ENCODE assay signal across 16 cellular contexts in genomic region chr10:121516483-121516882, GRCh38.
A peak's percentile ranks its signal among the peaks of the same experiment; 100 is the strongest.
DNase-seq lines count a peak whose midpoint lies in the region; ATAC-seq and TF ChIP-seq lines count a peak whose summit lies in the region.
"Had no signal": no experiment of that assay in that cellular context is flagged by ENCODE, and none has a peak within 500 bp of the region (broad histone marks: within the 10 kb centered on the region; RNA-seq: fewer than 3 reads in every experiment).

No MANE protein-coding gene starts in this region.

- peaks cover 16% of the 10 kb centered on the region for H3K4me1 Mint-ChIP-seq in T-helper 2 cell treated with Interferon-gamma antibody and Interleukin-4, amounts not matched to agents 5 μg/mL and 100 μg/mL, for 36 hours (ENCODE audit: low read depth)
- H3K4me1 Mint-ChIP-seq: B cell had no signal

- H3K4me3 ChIP-seq in GM06990 (replicated peaks; ENCODE audit: low read depth, low read length) (no peak overlapping the region), esophagus squamous epithelium (no peak overlapping the region), sigmoid colon (no peak overlapping the region)
- H3K4me3 ChIP-seq: heart right ventricle, stomach had no signal

- no peaks in the 10 kb centered on the region for H3K9me3 ChIP-seq in esophagus squamous epithelium
- no peaks in the 10 kb centered on the region for H3K9me3 ChIP-seq in sigmoid colon
- H3K9me3 ChIP-seq: heart right ventricle, stomach had no signal

- TF ChIP-seq CTCF in GM06990 (IDR thresholded peaks at IDR 0.05; ENCODE audit: insufficient read depth, low read length, poor library complexity, severe bottlenecking): no peak
- TF ChIP-seq CTCF in esophagus squamous epithelium (IDR thresholded peaks at IDR 0.05): no peak
- no peak for TF ChIP-seq CTCF in sigmoid colon (IDR thresholded peaks at IDR 0.05)

- peak; percentile 9 for DNase-seq in GM06990 (ENCODE audit: extremely low read depth, insufficient read length)
- DNase-seq in T-helper 2 cell treated with Interferon-gamma antibody and Interleukin-4, amounts not matched to agents 5 μg/mL and 100 μg/mL, for 36 hours (ENCODE audit: low spot score): no peak
- no peak for DNase-seq in esophagus squamous epithelium (lab: John Stamatoyannopoulos, UW)
- no peak for DNase-seq in NCI-H2107 treated with DMSO at 0.1 percent for 48 hours (lab: John Stamatoyannopoulos, UW; ENCODE audit: unreplicated experiment)
- no peak for DNase-seq in sigmoid colon
- no peak for DNase-seq in glomerular visceral epithelial cell (ENCODE audit: extremely low spot score)
- DNase-seq: activated CD4-positive, alpha-beta T cell treated with anti-CD3 and anti-CD28 coated beads, Interleukin-2, amount 50 U/mL, for 4 hours; effector CD4-positive, alpha-beta T cell; heart right ventricle; NCI-H146; NCI-H82; stomach had no signal

- H3K27me3 Mint-ChIP-seq in T-helper 2 cell treated with Interferon-gamma antibody and Interleukin-4, amounts not matched to agents 5 μg/mL and 100 μg/mL, for 36 hours (ENCODE audit: low read depth): peaks cover 2% of the 10 kb centered on the region
- H3K27me3 Mint-ChIP-seq: B cell had no signal

- no peak overlapping the region for H3K27ac ChIP-seq in esophagus squamous epithelium
- H3K27ac ChIP-seq in sigmoid colon: peak overlapping the region in 1 of 4 donors; percentile 7
- H3K27ac ChIP-seq: heart right ventricle, stomach had no signal

- H3K9me3 Mint-ChIP-seq in T-helper 2 cell treated with Interferon-gamma antibody and Interleukin-4, amounts not matched to agents 5 μg/mL and 100 μg/mL, for 36 hours: no peaks in the 10 kb centered on the region

- H3K4me1 ChIP-seq in esophagus squamous epithelium: peaks cover 0 to 19% (median 0%) of the 10 kb centered on the region in 3 donors
- peaks cover 0 to 45% (median 16%) of the 10 kb centered on the region in 4 donors for H3K4me1 ChIP-seq in sigmoid colon
- H3K4me1 ChIP-seq: heart right ventricle, stomach had no signal

- ATAC-seq in GM19351 (IDR thresholded peaks at IDR 0.05; ENCODE audit: unreplicated experiment) (peak; percentile 65), HG02885 (IDR thresholded peaks at IDR 0.05; ENCODE audit: poor library complexity, unreplicated experiment) (peak; percentile 42)
- ATAC-seq: heart right ventricle, HepG2 had no signal

- peak overlapping the region; percentile 41 for H3K27ac Mint-ChIP-seq in T-helper 2 cell treated with Interferon-gamma antibody and Interleukin-4, amounts not matched to agents 5 μg/mL and 100 μg/mL, for 36 hours
- H3K27ac Mint-ChIP-seq: B cell had no signal

- peaks cover 1% of the 10 kb centered on the region for H3K36me3 Mint-ChIP-seq in T-helper 2 cell treated with Interferon-gamma antibody and Interleukin-4, amounts not matched to agents 5 μg/mL and 100 μg/mL, for 36 hours (ENCODE audit: low read depth)

- TF ChIP-seq POLR2A in esophagus squamous epithelium (IDR thresholded peaks at IDR 0.05): no peak
- TF ChIP-seq POLR2A in sigmoid colon (IDR thresholded peaks at IDR 0.05): no peak

- H3K27me3 ChIP-seq in GM06990 (replicated peaks; ENCODE audit: control insufficient read depth, insufficient read depth, low read length) (no peaks in the 10 kb centered on the region), esophagus squamous epithelium (no peaks in the 10 kb centered on the region), sigmoid colon (no peaks in the 10 kb centered on the region)
- H3K27me3 ChIP-seq: stomach had no signal

- intact Hi-C loops in esophagus squamous epithelium (cut with DNase I) (no loop called here), sigmoid colon (cut with DNase I) (no loop called here)

- no peak for TF ChIP-seq EP300 in sigmoid colon (IDR thresholded peaks at IDR 0.05)

- H3K36me3 ChIP-seq in GM06990 (ENCODE audit: control insufficient read depth, insufficient read depth, low read length) (no peaks in the 10 kb centered on the region), esophagus squamous epithelium (peaks cover 0 to 69% (median 0%) of the 10 kb centered on the region in 3 donors), sigmoid colon (peaks cover 0 to 42% (median 0%) of the 10 kb centered on the region in 4 donors)
- H3K36me3 ChIP-seq: heart right ventricle had no signal

- WGBS in esophagus squamous epithelium, 2 donors: 47 to 61% methylated on average over 5 of the region's 5 CpGs
- WGBS in sigmoid colon, 2 donors: 68 to 88% methylated on average over 5 of the region's 5 CpGs

- H3K4me3 Mint-ChIP-seq in T-helper 2 cell treated with Interferon-gamma antibody and Interleukin-4, amounts not matched to agents 5 μg/mL and 100 μg/mL, for 36 hours: peak overlapping the region; percentile 37
- H3K4me3 Mint-ChIP-seq: B cell had no signal
